Comparison of ENCODE assay signal across 7 cellular contexts in the genomic region with DNA sequence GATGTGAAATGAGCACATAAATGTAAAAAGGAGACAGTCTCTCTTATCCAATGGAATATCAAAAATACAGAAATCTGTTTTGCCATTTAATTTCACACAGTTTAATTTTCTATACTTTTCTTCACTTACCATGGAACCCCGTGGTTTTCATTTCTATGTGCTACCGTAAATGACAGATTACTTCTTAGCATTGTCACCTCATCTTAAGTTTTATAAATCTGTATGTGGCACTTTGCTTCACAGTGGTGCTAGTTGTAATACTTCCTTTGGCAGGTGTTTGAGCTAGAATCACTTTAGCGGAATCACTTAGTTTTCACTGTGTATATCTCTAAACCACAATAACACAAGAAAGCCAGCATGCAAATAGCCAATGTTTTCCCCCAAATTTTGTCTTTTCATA.
"Had no signal": no experiment of that assay in that cellular context is flagged by ENCODE, and none has a peak within 500 bp of the region (broad histone marks: within the 10 kb centered on the region; RNA-seq: fewer than 3 reads in every experiment).

No MANE protein-coding gene starts in this region.

- H3K27ac ChIP-seq: HL-60 had no signal

- DNase-seq: IMR-90, KBM-7, KG1 had no signal

- FAIRE-seq: HepG2, HTR-8/SVneo, K562 had no signal

- H3K4me3 ChIP-seq: K562 had no signal
